In the genomic region with DNA sequence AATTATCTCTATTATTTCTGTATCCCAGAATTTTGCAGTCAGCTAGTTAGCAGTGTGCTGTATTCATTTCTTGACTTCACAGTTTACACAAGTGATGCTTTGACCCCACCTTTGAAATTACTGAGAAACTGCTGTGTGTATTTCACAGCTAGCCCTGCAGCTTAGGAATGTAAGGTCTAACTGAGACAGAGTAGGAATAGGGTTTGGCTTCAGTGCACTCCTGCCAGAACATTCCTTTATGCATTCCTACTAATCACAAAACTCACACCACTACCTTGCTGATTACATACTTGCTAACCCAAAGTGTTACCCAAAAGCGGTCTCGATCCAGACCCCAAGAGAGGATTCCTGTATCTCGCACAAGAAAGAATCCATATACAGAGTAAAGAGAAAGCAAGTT, we compare ENCODE assay signal across 34 cellular contexts.
"Had no signal": no experiment of that assay in that cellular context is flagged by ENCODE, and none has a peak within 500 bp of the region (broad histone marks: within the 10 kb centered on the region; RNA-seq: fewer than 3 reads in every experiment).

No MANE protein-coding gene starts in this region.

- H3K27ac ChIP-seq: cardiac muscle cell, KMS-11, PC-9, RWPE1, VCaP had no signal

- H3K36me3 Mint-ChIP-seq: activated naive CD4-positive, alpha-beta T cell treated with anti-CD3 and anti-CD28 coated beads, Interleukin-2, amount 50 U/mL, for 24 hours had no signal

- H2AFZ ChIP-seq: PC-9 had no signal

- H3K4me3 Mint-ChIP-seq: activated B cell treated with CpG ODN at 0.5 μM for 24 hours; activated CD4-positive, alpha-beta T cell treated with anti-CD3 and anti-CD28 coated beads, Interleukin-2, amount 10 ng/mL, durations not matched to agents 24 days and 14 days; activated CD8-positive, alpha-beta T cell treated with anti-CD3 and anti-CD28 coated beads for 36 hours; activated naive CD4-positive, alpha-beta T cell treated with anti-CD3 and anti-CD28 coated beads, Interleukin-2, amount 50 U/mL, for 24 hours; activated T-cell treated with anti-CD3 and anti-CD28 coated beads, Interleukin-2, amount 50 U/mL, for 24 hours; central memory CD8-positive, alpha-beta T cell had no signal

- H3K4me2 ChIP-seq: KMS-11, PC-9 had no signal

- DNase-seq: activated B cell treated with CpG ODN at 0.5 μM for 24 hours; activated CD4-positive, alpha-beta T cell treated with anti-CD3 and anti-CD28 coated beads for 1 hour; activated CD4-positive, alpha-beta T cell treated with anti-CD3 and anti-CD28 coated beads, Interleukin-2, amount 10 ng/mL, durations not matched to agents 24 days and 14 days; activated CD4-positive, alpha-beta T cell treated with anti-CD3 and anti-CD28 coated beads, Interleukin-2, amount 50 U/mL, for 4 hours; activated CD8-positive, alpha-beta T cell treated with anti-CD3 and anti-CD28 coated beads for 36 hours; activated gamma-delta T cell; activated naive CD4-positive, alpha-beta T cell treated with Interleukin-2 at 50 U/mL for 16 hours; activated T-cell treated with anti-CD3 and anti-CD28 coated beads, Interleukin-2, amount 50 U/mL, for 24 hours; anterior cingulate cortex; NCI-H1092 treated with DMSO at 0.1 percent for 48 hours; NCI-H1417; NCI-H146; NCI-H187; NCI-H2081; NCI-H2171 treated with DMSO at 0.1 percent for 48 hours; NCI-H2227 treated with DMSO at 0.1 percent for 48 hours; NCI-H446; NCI-H510A treated with DMSO at 0.1 percent for 48 hours; NCI-H69; NCI-H82; PC-9; SIG-M5; T-helper 1 cell; T-helper 2 cell; T-helper 9 cell had no signal

- ATAC-seq: activated CD8-positive, alpha-beta T cell treated with anti-CD3 and anti-CD28 coated beads for 36 hours; Right ventricle myocardium inferior; SK-N-SH treated with all-trans-retinoic acid at 6 μM for 48 hours had no signal

- H3K27me3 Mint-ChIP-seq: activated B cell treated with CpG ODN at 0.5 μM for 24 hours; activated CD4-positive, alpha-beta T cell treated with anti-CD3 and anti-CD28 coated beads, Interleukin-2, amount 10 ng/mL, durations not matched to agents 24 days and 14 days; activated CD8-positive, alpha-beta T cell treated with anti-CD3 and anti-CD28 coated beads for 36 hours; activated naive CD4-positive, alpha-beta T cell treated with anti-CD3 and anti-CD28 coated beads, Interleukin-2, amount 50 U/mL, for 24 hours; activated T-cell treated with anti-CD3 and anti-CD28 coated beads, Interleukin-2, amount 50 U/mL, for 24 hours; central memory CD8-positive, alpha-beta T cell had no signal

- H3K4me3 ChIP-seq: cardiac muscle cell, PC-9 had no signal

- H3K4me1 Mint-ChIP-seq: activated B cell treated with CpG ODN at 0.5 μM for 24 hours; activated CD4-positive, alpha-beta T cell treated with anti-CD3 and anti-CD28 coated beads, Interleukin-2, amount 10 ng/mL, durations not matched to agents 24 days and 14 days; activated naive CD4-positive, alpha-beta T cell treated with anti-CD3 and anti-CD28 coated beads, Interleukin-2, amount 50 U/mL, for 24 hours; central memory CD8-positive, alpha-beta T cell had no signal

- H3K27ac Mint-ChIP-seq: activated B cell treated with CpG ODN at 0.5 μM for 24 hours; activated CD4-positive, alpha-beta T cell treated with anti-CD3 and anti-CD28 coated beads, Interleukin-2, amount 10 ng/mL, durations not matched to agents 24 days and 14 days; activated CD8-positive, alpha-beta T cell treated with anti-CD3 and anti-CD28 coated beads for 36 hours; activated naive CD4-positive, alpha-beta T cell treated with anti-CD3 and anti-CD28 coated beads, Interleukin-2, amount 50 U/mL, for 24 hours; activated T-cell treated with anti-CD3 and anti-CD28 coated beads, Interleukin-2, amount 50 U/mL, for 24 hours; activated T-helper 2 cell treated with anti-CD3 and anti-CD28 coated beads, Interferon-gamma antibody, Interleukin-2, Interleukin-4, amounts not matched to agents 10 μg/mL and 5 μg/mL and 100 μg/mL, durations not matched to agents 14 hours and 24 hours and 36 hours had no signal

- H3K27me3 ChIP-seq: cardiac muscle cell had no signal

- H3K36me3 ChIP-seq: cardiac muscle cell had no signal
